Comparison of ENCODE assay signal across 15 cellular contexts in genomic region chr1:182596934-182597333, GRCh38. TPM values are rescaled to one million over a fixed set of nuclear protein-coding genes. Genes with fewer than 3 reads are reported as not detected.
DNase-seq lines count a peak whose midpoint lies in the region; ATAC-seq lines count a peak whose summit lies in the region.
"Had no signal": no experiment of that assay in that cellular context is flagged by ENCODE, and none has a peak within 500 bp of the region (broad histone marks: within the 10 kb centered on the region; RNA-seq: fewer than 3 reads in every experiment).

No MANE protein-coding gene starts in this region.

- no peak overlapping the region for H3K18ac ChIP-seq in trophoblast cell (ENCODE audit: low read length)

- H3K9me3 Mint-ChIP-seq in stimulated activated naive CD8-positive, alpha-beta T cell treated with anti-CD3 and anti-CD28 coated beads, Interleukin-15, amount 100 ng/mL, for 72 hours = no peaks in the 10 kb centered on the region
- H3K9me3 Mint-ChIP-seq in activated naive CD8-positive, alpha-beta T cell treated with anti-CD3 and anti-CD28 coated beads for 36 hours = no peaks in the 10 kb centered on the region
- H3K9me3 Mint-ChIP-seq in T-cell = no peaks in the 10 kb centered on the region
- H3K9me3 Mint-ChIP-seq: CD8-positive, alpha-beta memory T cell had no signal

- H4K91ac ChIP-seq in trophoblast cell (ENCODE audit: low read depth, low read length) = no peak overlapping the region

- H3K79me1 ChIP-seq in trophoblast cell (ENCODE audit: low read length) = peaks cover 10% of the 10 kb centered on the region

- H3K79me2 ChIP-seq in trophoblast cell (ENCODE audit: control insufficient read depth, insufficient read depth, low read length, poor library complexity) = peaks cover 6% of the 10 kb centered on the region

- no peaks in the 10 kb centered on the region for H3K27me3 ChIP-seq in trophoblast cell (ENCODE audit: insufficient read depth, low read length)
- H3K27me3 ChIP-seq: BLaER1 had no signal

- no peak overlapping the region for H4K8ac ChIP-seq in trophoblast cell (ENCODE audit: low read depth, low read length)

- peak; percentile 71 for DNase-seq in DMS 273 (lab: John Stamatoyannopoulos, UW; ENCODE audit: unreplicated experiment)
- no peak for DNase-seq in DMS 273 treated with DMSO at 0.1 percent for 48 hours (lab: John Stamatoyannopoulos, UW)
- DNase-seq in stimulated activated naive CD8-positive, alpha-beta T cell treated with anti-CD3 and anti-CD28 coated beads, Interleukin-15, amount 100 ng/mL, for 72 hours = no peak
- no peak for DNase-seq in stimulated activated naive CD8-positive, alpha-beta T cell treated with anti-CD3 and anti-CD28 coated beads, Interleukin-15, Interleukin-2, amounts not matched to agents 100 U/mL and 50 U/mL, for 24 hours
- no peak for DNase-seq in trophoblast cell
- DNase-seq in activated naive CD8-positive, alpha-beta T cell treated with anti-CD3 and anti-CD28 coated beads for 36 hours = no peak
- DNase-seq in 8988T = no peak
- no peak for DNase-seq in T-cell
- DNase-seq: AML-193; Caco-2; CD8-positive, alpha-beta memory T cell; GM23248; H7 had no signal

- H2AFZ ChIP-seq in trophoblast cell (ENCODE audit: insufficient read depth, low read length, poor library complexity) = no peak overlapping the region
- H2AFZ ChIP-seq: GM23248 had no signal

- no peak overlapping the region for H4K12ac ChIP-seq in trophoblast cell (ENCODE audit: low read depth, low read length)

- no peak overlapping the region for H3K4ac ChIP-seq in trophoblast cell (ENCODE audit: low read depth, low read length)

- no peak overlapping the region for H3K4me3 Mint-ChIP-seq in stimulated activated naive CD8-positive, alpha-beta T cell treated with anti-CD3 and anti-CD28 coated beads, Interleukin-15, amount 100 ng/mL, for 72 hours
- no peak overlapping the region for H3K4me3 Mint-ChIP-seq in activated naive CD8-positive, alpha-beta T cell treated with anti-CD3 and anti-CD28 coated beads for 36 hours
- H3K4me3 Mint-ChIP-seq in T-cell = no peak overlapping the region
- H3K4me3 Mint-ChIP-seq: CD8-positive, alpha-beta memory T cell had no signal

- H3K27me3 Mint-ChIP-seq in stimulated activated naive CD8-positive, alpha-beta T cell treated with anti-CD3 and anti-CD28 coated beads, Interleukin-15, amount 100 ng/mL, for 72 hours = peaks cover 8% of the 10 kb centered on the region
- no peaks in the 10 kb centered on the region for H3K27me3 Mint-ChIP-seq in activated naive CD8-positive, alpha-beta T cell treated with anti-CD3 and anti-CD28 coated beads for 36 hours
- no peaks in the 10 kb centered on the region for H3K27me3 Mint-ChIP-seq in T-cell

- no peak overlapping the region for H3K27ac Mint-ChIP-seq in stimulated activated naive CD8-positive, alpha-beta T cell treated with anti-CD3 and anti-CD28 coated beads, Interleukin-15, amount 100 ng/mL, for 72 hours
- H3K27ac Mint-ChIP-seq in activated naive CD8-positive, alpha-beta T cell treated with anti-CD3 and anti-CD28 coated beads for 36 hours = no peak overlapping the region
- H3K27ac Mint-ChIP-seq in T-cell = no peak overlapping the region

- H3K23ac ChIP-seq in trophoblast cell (ENCODE audit: low read length) = no peak overlapping the region

- H2BK5ac ChIP-seq in trophoblast cell (ENCODE audit: low read depth, low read length, poor library complexity) = no peak overlapping the region

- H3K4me2 ChIP-seq in trophoblast cell (ENCODE audit: low read length) = no peak overlapping the region
- H3K4me2 ChIP-seq: BLaER1 had no signal

- no peak overlapping the region for H2BK120ac ChIP-seq in trophoblast cell (ENCODE audit: insufficient read depth, low read length, poor library complexity)

- no peak overlapping the region for H3K4me3 ChIP-seq in trophoblast cell (ENCODE audit: low read depth, low read length)
- H3K4me3 ChIP-seq: BLaER1, GM23248 had no signal

- H3K36me3 Mint-ChIP-seq in activated naive CD8-positive, alpha-beta T cell treated with anti-CD3 and anti-CD28 coated beads for 36 hours = peaks cover 14% of the 10 kb centered on the region
- H3K36me3 Mint-ChIP-seq in T-cell = peaks cover 4% of the 10 kb centered on the region

- H3K9me3 ChIP-seq in trophoblast cell (ENCODE audit: insufficient read depth, low read depth, low read length) = peaks cover 3% of the 10 kb centered on the region
- H3K9me3 ChIP-seq: BLaER1, Caco-2 had no signal

- POLR2A ChIA-PET in T-cell (lab: Charles Lee) = no interaction called here

- H3K9ac ChIP-seq in trophoblast cell (ENCODE audit: low read length) = no peak overlapping the region
- H3K9ac ChIP-seq: BLaER1, GM23248 had no signal

- peaks cover 17 to 18% of the 10 kb centered on the region in 2 experiments for H3K4me1 ChIP-seq in trophoblast cell (ENCODE audit: control insufficient read depth in 1 of 2, insufficient read depth in 2 of 2, low read length in 2 of 2)
- H3K4me1 ChIP-seq: Caco-2 had no signal

- no peak overlapping the region for H3K27ac ChIP-seq in trophoblast cell (ENCODE audit: low read depth, low read length)
- H3K27ac ChIP-seq: 22Rv1, BLaER1, GM23248 had no signal

- peak; percentile 42 for ATAC-seq in stimulated activated naive CD8-positive, alpha-beta T cell treated with anti-CD3 and anti-CD28 coated beads, Interleukin-15, amount 100 ng/mL, for 72 hours
- no peak for ATAC-seq in stimulated activated naive CD8-positive, alpha-beta T cell treated with anti-CD3 and anti-CD28 coated beads, Interleukin-15, Interleukin-2, amounts not matched to agents 100 U/mL and 50 U/mL, for 24 hours
- no peak for ATAC-seq in T-cell (replicated peaks in 1 of 4)

- peak overlapping the region; percentile 37 for H2BK12ac ChIP-seq in trophoblast cell (ENCODE audit: low read length)

- CTCF ChIA-PET in T-cell (lab: Charles Lee) = interaction anchor here (0.8 to 11.7 kb wide), 10 partner anchors 9 to 1030 kb away, joined by 3 to 257 read pairs (median 4); partner anchors contain the start of gene NPL (in 1 of the 2)

- no peak overlapping the region for H3K14ac ChIP-seq in trophoblast cell (ENCODE audit: low read length)

- no CpG with 5 or more reads among the region's 6 CpGs for WGBS in trophoblast cell (ENCODE audit: extremely low coverage, insufficient coverage, insufficient read length)

- H2AK5ac ChIP-seq in trophoblast cell (ENCODE audit: low read length) = no peak overlapping the region

- peaks cover 23 to 26% of the 10 kb centered on the region in 2 experiments for H3K36me3 ChIP-seq in trophoblast cell (ENCODE audit: control insufficient read depth in 1 of 2, insufficient read depth in 2 of 2, low read length in 2 of 2)

- peaks cover 12% of the 10 kb centered on the region for H3K4me1 Mint-ChIP-seq in stimulated activated naive CD8-positive, alpha-beta T cell treated with anti-CD3 and anti-CD28 coated beads, Interleukin-15, amount 100 ng/mL, for 72 hours
- H3K4me1 Mint-ChIP-seq in activated naive CD8-positive, alpha-beta T cell treated with anti-CD3 and anti-CD28 coated beads for 36 hours = peaks cover 10% of the 10 kb centered on the region
- H3K4me1 Mint-ChIP-seq in T-cell = peaks cover 0 to 3% (median 3%) of the 10 kb centered on the region in 3 donors

RNA-seq across cellular contexts. Expression of gene RGS16, which starts 7.3 kb away (rescaled TPM):
- 138 and 141 TPM in 2 replicates for polyA plus RNA-seq in trophoblast cell (2013)
- total RNA-seq in activated naive CD8-positive, alpha-beta T cell treated with anti-CD3 and anti-CD28 coated beads for 36 hours = 10 to 100 TPM; 68.1 to 70.7 TPM
- total RNA-seq in T-cell = 10 to 100 TPM in 1 of 5 donors, 1 to 10 TPM in 4; 2.9 to 15.6 (median 4.6) TPM

RNA-seq across cellular contexts. Expression of gene RNASEL, which starts 7.9 kb away (rescaled TPM):
- polyA plus RNA-seq in trophoblast cell (2013) = 1.2 and 1.4 TPM in 2 replicates
- total RNA-seq in activated naive CD8-positive, alpha-beta T cell treated with anti-CD3 and anti-CD28 coated beads for 36 hours = 1 to 10 TPM; 4.1 to 4.3 TPM
- total RNA-seq in T-cell = 10 to 100 TPM; 10.5 to 20.8 (median 18.7) TPM

Comparison
In these comparisons a context has a peak if more than half of its experiments do, and no peak if none do; other contexts are left out.
1. RNA of gene RGS16, which starts 7.3 kb away (total RNA-seq): 68.1 to 70.7 TPM in activated naive CD8-positive, alpha-beta T cell treated with anti-CD3 and anti-CD28 coated beads for 36 hours; 2.9 to 15.6 TPM in T-cell; every median in the first group is over 4 times any median in the second.